In genomic region chr1:86062458-86062857, GRCh38 we compare ENCODE assay signal across 1 cellular context.
TF ChIP-seq lines count a peak whose summit lies in the region.

No MANE protein-coding gene starts in this region.

TF ChIP-seq in IMR-90, 13 proteins besides CTCF, POLR2A, EP300 and RAD21:
- TF ChIP-seq USF2 (IDR thresholded peaks at IDR 0.05; ENCODE audit: low read depth, low read length) (no peak), FOS (IDR thresholded peaks at IDR 0.05; ENCODE audit: low read depth, low read length) (no peak), SMC3 (IDR thresholded peaks at IDR 0.05; ENCODE audit: low read depth, low read length) (no peak)
